ENCODE assay signal across 1 cellular context in genomic region chr2:237863659-237864029, GRCh38.
TF ChIP-seq lines count a peak whose summit lies in the region.

No MANE protein-coding gene starts in this region.

TF ChIP-seq in IMR-90, 13 proteins besides CTCF, POLR2A, EP300 and RAD21 (continued from another document):
- TF ChIP-seq, protein P1, sequence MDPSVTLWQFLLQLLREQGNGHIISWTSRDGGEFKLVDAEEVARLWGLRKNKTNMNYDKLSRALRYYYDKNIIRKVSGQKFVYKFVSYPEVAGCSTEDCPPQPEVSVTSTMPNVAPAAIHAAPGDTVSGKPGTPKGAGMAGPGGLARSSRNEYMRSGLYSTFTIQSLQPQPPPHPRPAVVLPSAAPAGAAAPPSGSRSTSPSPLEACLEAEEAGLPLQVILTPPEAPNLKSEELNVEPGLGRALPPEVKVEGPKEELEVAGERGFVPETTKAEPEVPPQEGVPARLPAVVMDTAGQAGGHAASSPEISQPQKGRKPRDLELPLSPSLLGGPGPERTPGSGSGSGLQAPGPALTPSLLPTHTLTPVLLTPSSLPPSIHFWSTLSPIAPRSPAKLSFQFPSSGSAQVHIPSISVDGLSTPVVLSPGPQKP (IDR thresholded peaks at IDR 0.05; ENCODE audit: borderline replicate concordance, low read depth, low read length), result no peak
- TF ChIP-seq RCOR1 (IDR thresholded peaks at IDR 0.05; ENCODE audit: insufficient replicate concordance, low read length), result no peak
- no peak for TF ChIP-seq RFX5 (IDR thresholded peaks at IDR 0.05; ENCODE audit: low read depth, low read length)
- TF ChIP-seq FOS (IDR thresholded peaks at IDR 0.05; ENCODE audit: low read depth, low read length), result no peak
- TF ChIP-seq, protein P2, sequence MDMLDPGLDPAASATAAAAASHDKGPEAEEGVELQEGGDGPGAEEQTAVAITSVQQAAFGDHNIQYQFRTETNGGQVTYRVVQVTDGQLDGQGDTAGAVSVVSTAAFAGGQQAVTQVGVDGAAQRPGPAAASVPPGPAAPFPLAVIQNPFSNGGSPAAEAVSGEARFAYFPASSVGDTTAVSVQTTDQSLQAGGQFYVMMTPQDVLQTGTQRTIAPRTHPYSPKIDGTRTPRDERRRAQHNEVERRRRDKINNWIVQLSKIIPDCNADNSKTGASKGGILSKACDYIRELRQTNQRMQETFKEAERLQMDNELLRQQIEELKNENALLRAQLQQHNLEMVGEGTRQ (IDR thresholded peaks at IDR 0.05; ENCODE audit: low read depth, low read length), result no peak
- TF ChIP-seq MAZ (IDR thresholded peaks at IDR 0.05; ENCODE audit: borderline replicate concordance, low read depth, low read length), result no peak
TF ChIP-seq in IMR-90: peak in this region for 0.
